In genomic region chr6:25138024-25138696, GRCh38 we compare ENCODE assay signal across 7 cellular contexts.
DNase-seq lines count a peak whose midpoint lies in the region; ATAC-seq and TF ChIP-seq lines count a peak whose summit lies in the region.

No MANE protein-coding gene starts in this region.

- peak overlapping the region; percentile 57 for H3K9ac ChIP-seq in OCI-LY1 (ENCODE audit: low read length)

- H3K27me3 ChIP-seq in OCI-LY1 (ENCODE audit: insufficient read depth, low read length) (no peaks in the 10 kb centered on the region), upper lobe of right lung (no peaks in the 10 kb centered on the region)

- H3K9me3 ChIP-seq in OCI-LY1 (ENCODE audit: low read length) (peaks cover 10% of the 10 kb centered on the region), upper lobe of right lung (no peaks in the 10 kb centered on the region)

- TF ChIP-seq CTCF in OCI-LY1 (IDR thresholded peaks at IDR 0.05; ENCODE audit: low read length) (peak; percentile 21; the same call in 1 of the 2 replicates), fibroblast of mammary gland (conservative IDR thresholded peaks at IDR 0.05; ENCODE audit: control insufficient read depth, insufficient read depth, low read depth, low read length) (peak; percentile 48), upper lobe of right lung (IDR thresholded peaks at IDR 0.05) (peak; percentile 27)

- no peaks in the 10 kb centered on the region for H3K27me3 Mint-ChIP-seq in activated T-cell treated with anti-CD3 and anti-CD28 coated beads, Interleukin-2, amount 50 U/mL, for 4 hours (ENCODE audit: low read depth)

- ATAC-seq in GM18520 (IDR thresholded peaks at IDR 0.05; ENCODE audit: unreplicated experiment) (peak; percentile 81), HG02938 (IDR thresholded peaks at IDR 0.05; ENCODE audit: unreplicated experiment) (peak; percentile 93), upper lobe of right lung (peak; percentile 95)
- ATAC-seq in activated T-cell treated with anti-CD3 and anti-CD28 coated beads, Interleukin-2, amount 50 U/mL, for 4 hours: peak; percentile 86 to 88

- DNase-seq in activated T-cell treated with anti-CD3 and anti-CD28 coated beads, Interleukin-2, amount 50 U/mL, for 4 hours: peak; percentile 42
- peak; percentile 92 for DNase-seq in fibroblast of mammary gland (ENCODE audit: low read depth)
- peak; percentile 74 for DNase-seq in pons (ENCODE audit: low spot score)
- peak; percentile 65 for DNase-seq in upper lobe of right lung

- no peaks in the 10 kb centered on the region for H3K79me2 ChIP-seq in OCI-LY1 (ENCODE audit: insufficient read depth, low read length)

- peak overlapping the region; percentile 91 for H2AFZ ChIP-seq in OCI-LY1 (ENCODE audit: low read length)

- H3K4me3 Mint-ChIP-seq in activated T-cell treated with anti-CD3 and anti-CD28 coated beads, Interleukin-2, amount 50 U/mL, for 4 hours: peak overlapping the region; percentile 87

- no peaks in the 10 kb centered on the region for H3F3A ChIP-seq in OCI-LY1 (ENCODE audit: insufficient read depth, low read length)

- H3K36me3 Mint-ChIP-seq in activated T-cell treated with anti-CD3 and anti-CD28 coated beads, Interleukin-2, amount 50 U/mL, for 4 hours (ENCODE audit: insufficient read depth): peaks cover 23% of the 10 kb centered on the region

- H3K4me1 ChIP-seq in OCI-LY1 (ENCODE audit: insufficient read depth, low read length, severe bottlenecking): peaks cover 33% of the 10 kb centered on the region
- peaks cover 16% of the 10 kb centered on the region for H3K4me1 ChIP-seq in upper lobe of right lung

- H3K27ac ChIP-seq in OCI-LY1 (ENCODE audit: low read depth, low read length, poor library complexity, severe bottlenecking) (peak overlapping the region; percentile 73), upper lobe of right lung (peak overlapping the region; percentile 94)

- intact Hi-C loops in upper lobe of right lung (cut with DNase I): no loop called here

- H4K20me1 ChIP-seq in OCI-LY1 (ENCODE audit: insufficient read depth, low read length): no peaks in the 10 kb centered on the region

- H3K36me3 ChIP-seq in OCI-LY1 (ENCODE audit: insufficient read depth, low read length) (0 out of 2 replicates have a peak, but pooled peaks cover 5% of the 10 kb centered on the region), upper lobe of right lung (no peaks in the 10 kb centered on the region)

- peaks cover 2% of the 10 kb centered on the region for H3K9me3 Mint-ChIP-seq in activated T-cell treated with anti-CD3 and anti-CD28 coated beads, Interleukin-2, amount 50 U/mL, for 4 hours

- no peaks in the 10 kb centered on the region for H3K9me2 ChIP-seq in OCI-LY1 (ENCODE audit: low read depth, low read length)

- H3K4me3 ChIP-seq in OCI-LY1 (ENCODE audit: low read depth, low read length, poor library complexity, severe bottlenecking) (peak overlapping the region; percentile 58), fibroblast of mammary gland (ENCODE audit: control insufficient read depth, low read depth, low read length) (peak overlapping the region; percentile 68), upper lobe of right lung (peak overlapping the region; percentile 59)

- peaks cover 39% of the 10 kb centered on the region for H3K4me1 Mint-ChIP-seq in activated T-cell treated with anti-CD3 and anti-CD28 coated beads, Interleukin-2, amount 50 U/mL, for 4 hours (ENCODE audit: low read depth)

- peak overlapping the region; percentile 89 for H3K4me2 ChIP-seq in OCI-LY1 (ENCODE audit: low read length)

Comparison
In these comparisons a context has a peak if more than half of its experiments do, and no peak if none do; other contexts are left out.
1. Peak in every context shown above with its lines: DNase-seq, ATAC-seq, H3K4me3 ChIP-seq and H3K27ac ChIP-seq.
2. DNase-seq: peak in every context shown above with its lines; median percentile 92 in fibroblast of mammary gland; 74 in pons; 65 in upper lobe of right lung; 42 in activated T-cell treated with anti-CD3 and anti-CD28 coated beads, Interleukin-2, amount 50 U/mL, for 4 hours.